ENCODE assay signal across 1 cellular context in genomic region chr2:168212167-168212566, GRCh38.
TF ChIP-seq lines count a peak whose summit lies in the region.

No MANE protein-coding gene starts in this region.

TF ChIP-seq in IMR-90, 13 proteins besides CTCF, POLR2A, EP300 and RAD21 (continued from another document):
- TF ChIP-seq CEBPB (IDR thresholded peaks at IDR 0.05; ENCODE audit: low read depth, low read length) (no peak), FOS (IDR thresholded peaks at IDR 0.05; ENCODE audit: low read depth, low read length) (no peak), MAZ (IDR thresholded peaks at IDR 0.05; ENCODE audit: borderline replicate concordance, low read depth, low read length) (no peak), CHD1 (IDR thresholded peaks at IDR 0.05; ENCODE audit: low read depth, low read length) (no peak), ELK1 (IDR thresholded peaks at IDR 0.05; ENCODE audit: borderline replicate concordance, low read depth, low read length) (no peak)
